Comparison of ENCODE assay signal across 21 cellular contexts in the genomic region with DNA sequence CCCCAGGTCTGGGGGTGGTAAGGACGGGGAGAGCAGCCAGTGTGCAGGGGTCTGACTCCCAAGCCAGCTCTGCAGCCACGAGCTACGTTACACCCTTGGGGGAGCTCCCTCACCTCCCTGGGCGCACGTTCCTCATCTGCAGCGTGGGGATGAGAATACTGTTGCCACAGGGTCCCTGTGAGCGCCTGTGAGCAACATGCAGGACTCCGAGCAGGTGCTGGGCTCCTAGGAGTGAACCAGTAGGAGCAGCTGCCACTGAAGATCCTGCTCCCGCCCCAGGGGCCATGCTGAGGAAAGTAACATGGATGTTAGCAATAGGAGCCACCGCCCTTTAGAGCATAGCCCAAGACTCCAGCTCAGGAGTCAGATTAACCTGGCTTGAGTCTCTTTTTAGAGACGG. TPM values are rescaled to one million over a fixed set of nuclear protein-coding genes. Genes with fewer than 3 reads are reported as not detected.
DNase-seq lines count a peak whose midpoint lies in the region; ATAC-seq and TF ChIP-seq lines count a peak whose summit lies in the region.
"Had no signal": no experiment of that assay in that cellular context is flagged by ENCODE, and none has a peak within 500 bp of the region (broad histone marks: within the 10 kb centered on the region; RNA-seq: fewer than 3 reads in every experiment).

No MANE protein-coding gene starts in this region.

- no peaks in the 10 kb centered on the region for H3K9me3 Mint-ChIP-seq in GM23338
- H3K9me3 Mint-ChIP-seq: CD4-positive, alpha-beta memory T cell; HFFc6 had no signal

- H3K36me3 Mint-ChIP-seq in GM23338 (ENCODE audit: low read depth): no peaks in the 10 kb centered on the region; the same call in 2 of the 3 replicates
- H3K36me3 Mint-ChIP-seq: CD4-positive, alpha-beta memory T cell had no signal

- no peak overlapping the region for H2AK5ac ChIP-seq in neuronal stem cell (ENCODE audit: low read depth, low read length)

- H3K27ac ChIP-seq in GM23338 (ENCODE audit: low read depth) (no peak overlapping the region), SJCRH30 (no peak overlapping the region), neuronal stem cell (replicated peaks; ENCODE audit: low read length) (no peak overlapping the region), upper lobe of right lung (no peak overlapping the region)
- no peak overlapping the region for H3K27ac ChIP-seq in effector memory CD4-positive, alpha-beta T cell (ENCODE audit: insufficient read depth, low read length, poor library complexity, severe bottlenecking)
- H3K27ac ChIP-seq: GM23248 had no signal

- no peaks in the 10 kb centered on the region for H3K9me2 ChIP-seq in GM23338 (ENCODE audit: insufficient read depth)

- H2BK120ac ChIP-seq in neuronal stem cell (ENCODE audit: low read depth, low read length): no peak overlapping the region

- H3K27me3 ChIP-seq in GM23338 (ENCODE audit: insufficient read depth) (no peaks in the 10 kb centered on the region), SJCRH30 (peaks cover 3% of the 10 kb centered on the region; the same call in 1 of the 2 replicates), neuronal stem cell (ENCODE audit: control insufficient read depth in 3 of 3, insufficient read depth in 3 of 3, low read depth in 1 of 3, low read length in 3 of 3) (peaks cover 0 to 34% (median 0%) of the 10 kb centered on the region in 3 experiments), upper lobe of right lung (peaks cover 23% of the 10 kb centered on the region)
- no peaks in the 10 kb centered on the region for H3K27me3 ChIP-seq in effector memory CD4-positive, alpha-beta T cell (replicated peaks; ENCODE audit: control insufficient read depth, insufficient read depth, low read length, poor library complexity, severe bottlenecking)

- no peaks in the 10 kb centered on the region for H3F3A ChIP-seq in GM23338 (replicated peaks; ENCODE audit: low read depth)

- intact Hi-C loops in upper lobe of right lung (cut with DNase I): no loop called here

- H2BK15ac ChIP-seq in neuronal stem cell (ENCODE audit: low read length): no peak overlapping the region

- H3K4me2 ChIP-seq in GM23338 (no peak overlapping the region), neuronal stem cell (ENCODE audit: insufficient read depth, low read length, poor library complexity, severe bottlenecking) (no peak overlapping the region)

- H3K4me1 Mint-ChIP-seq in GM23338: peaks cover 2% of the 10 kb centered on the region; the same call in 1 of the 3 replicates
- H3K4me1 Mint-ChIP-seq: CD4-positive, alpha-beta memory T cell had no signal

- no peaks in the 10 kb centered on the region for H3K36me3 ChIP-seq in GM23338 (ENCODE audit: insufficient read depth)
- H3K36me3 ChIP-seq in SJCRH30: no peaks in the 10 kb centered on the region
- H3K36me3 ChIP-seq in neuronal stem cell (replicated peaks in 1 of 2; ENCODE audit: control insufficient read depth in 2 of 2, insufficient read depth in 2 of 2, low read length in 2 of 2): no peaks in the 10 kb centered on the region
- no peaks in the 10 kb centered on the region for H3K36me3 ChIP-seq in upper lobe of right lung
- H3K36me3 ChIP-seq in effector memory CD4-positive, alpha-beta T cell (ENCODE audit: control insufficient read depth, insufficient read depth, low read length): no peaks in the 10 kb centered on the region
- H3K36me3 ChIP-seq: HAP-1 had no signal

- H4K20me1 ChIP-seq in GM23338 (replicated peaks; ENCODE audit: insufficient read depth): no peaks in the 10 kb centered on the region

- no peak overlapping the region for H3K4ac ChIP-seq in neuronal stem cell (ENCODE audit: low read length)

- H3K4me3 ChIP-seq in GM23338 (no peak overlapping the region), SJCRH30 (no peak overlapping the region), neuronal stem cell (ENCODE audit: low read length in 2 of 2) (no peak overlapping the region), upper lobe of right lung (no peak overlapping the region)
- H3K4me3 ChIP-seq in effector memory CD4-positive, alpha-beta T cell (ENCODE audit: insufficient read depth, low read depth, low read length, poor library complexity, severe bottlenecking): no peak overlapping the region
- H3K4me3 ChIP-seq: GM23248, HAP-1 had no signal

- no peak overlapping the region for H4K8ac ChIP-seq in neuronal stem cell (ENCODE audit: low read depth, low read length)

- H2BK5ac ChIP-seq in neuronal stem cell (ENCODE audit: low read length): no peak overlapping the region

- TF ChIP-seq CTCF in GM23338 (conservative IDR thresholded peaks at IDR 0.05; ENCODE audit: low read depth in 2 of 2): no peak
- TF ChIP-seq CTCF in upper lobe of right lung (IDR thresholded peaks at IDR 0.05): no peak

- no peak overlapping the region for H3K18ac ChIP-seq in neuronal stem cell (ENCODE audit: low read length)

- H3K14ac ChIP-seq in neuronal stem cell (ENCODE audit: low read length): no peak overlapping the region

- H3K27me3 Mint-ChIP-seq in GM23338 (ENCODE audit: insufficient read depth, low read depth, poor library complexity): peaks cover 2% of the 10 kb centered on the region

- no peak overlapping the region for H3K23ac ChIP-seq in neuronal stem cell (ENCODE audit: low read depth, low read length, poor library complexity)

- H2AFZ ChIP-seq in GM23338 (no peak overlapping the region), neuronal stem cell (ENCODE audit: low read length) (peak overlapping the region; percentile 35)
- H2AFZ ChIP-seq: GM23248 had no signal

- no peak overlapping the region for H2BK12ac ChIP-seq in neuronal stem cell (ENCODE audit: low read length)

- ATAC-seq in GM23338 (peak; percentile 30; the same call in 2 of the 3 replicates), upper lobe of right lung (peak; percentile 16), HG03108 (IDR thresholded peaks at IDR 0.05; ENCODE audit: unreplicated experiment) (no peak)

- H3K9ac ChIP-seq in neuronal stem cell (ENCODE audit: low read depth, low read length, poor library complexity): no peak overlapping the region
- H3K9ac ChIP-seq: GM23248 had no signal

- H3K27ac Mint-ChIP-seq in GM23338: no peak overlapping the region
- H3K27ac Mint-ChIP-seq: HFFc6 had no signal

- H4K91ac ChIP-seq in neuronal stem cell (ENCODE audit: low read depth, low read length, poor library complexity): no peak overlapping the region

- H3K4me1 ChIP-seq in GM23338 (ENCODE audit: insufficient read depth) (no peaks in the 10 kb centered on the region), SJCRH30 (no peaks in the 10 kb centered on the region), neuronal stem cell (ENCODE audit: control insufficient read depth in 2 of 2, insufficient read depth in 1 of 2, low read depth in 1 of 2, low read length in 2 of 2) (no peaks in the 10 kb centered on the region), upper lobe of right lung (no peaks in the 10 kb centered on the region)
- H3K4me1 ChIP-seq in effector memory CD4-positive, alpha-beta T cell (ENCODE audit: control insufficient read depth, insufficient read depth, low read length, poor library complexity, severe bottlenecking): no peaks in the 10 kb centered on the region
- H3K4me1 ChIP-seq: HAP-1 had no signal

- no peaks in the 10 kb centered on the region for H3K9me3 ChIP-seq in SJCRH30 (replicated peaks)
- H3K9me3 ChIP-seq in neuronal stem cell (replicated peaks in 1 of 2; ENCODE audit: control insufficient read depth in 2 of 2, insufficient read depth in 1 of 2, low read depth in 1 of 2, low read length in 2 of 2): no peaks in the 10 kb centered on the region
- no peaks in the 10 kb centered on the region for H3K9me3 ChIP-seq in upper lobe of right lung
- H3K9me3 ChIP-seq in effector memory CD4-positive, alpha-beta T cell (ENCODE audit: control insufficient read depth, low read length): no peaks in the 10 kb centered on the region
- H3K9me3 ChIP-seq: HAP-1 had no signal

- no peak overlapping the region for H3K4me3 Mint-ChIP-seq in GM23338
- H3K4me3 Mint-ChIP-seq: CD4-positive, alpha-beta memory T cell; HFFc6 had no signal

- no peaks in the 10 kb centered on the region for H3K79me1 ChIP-seq in neuronal stem cell (ENCODE audit: low read depth, low read length)

- no CpG with 5 or more reads among the region's 11 CpGs for WGBS in neuronal stem cell (ENCODE audit: extremely low coverage in 2 of 2, insufficient read length in 2 of 2, insufficient replicate concordance in 1 of 2), 2 donors

- DNase-seq in GM23338 (ENCODE audit: low spot score) (no peak), SJCRH30 (peak; percentile 50 to 57), neuronal stem cell (ENCODE audit: low spot score) (no peak), upper lobe of right lung (peak; percentile 51)
- no peak for DNase-seq in effector memory CD4-positive, alpha-beta T cell
- DNase-seq: C1 segment of cervical spinal cord; Calu3; CD4-positive, alpha-beta memory T cell; COR-L47; DMS53; DMS79 treated with DMSO at 0.1 percent for 48 hours; GF-D8; GM23248; HFFc6 had no signal

- no peaks in the 10 kb centered on the region for H3K79me2 ChIP-seq in GM23338 (replicated peaks; ENCODE audit: insufficient read depth)

RNA-seq across cellular contexts. Expression of a gene that starts 15.9 kb away (rescaled TPM):
- 0.42 TPM in 1 of 2 replicates, not detected in the other for total RNA-seq in GM23338 (2014; rRNA removed; shearing (Covaris generic))
- 0.28 and 0.42 TPM in 2 replicates for polyA plus RNA-seq in GM23338 (2016; fragmentation: Nextera tagmentation; extraction: Ambion mirVana)
- 0.18 TPM in 1 of 2 replicates, not detected in the other for total RNA-seq in SJCRH30 (2014; rRNA removed; shearing (Covaris generic))
- 0.21 TPM for polyA plus RNA-seq in neuronal stem cell (2013, experiment 1 of 2)
- 0.24 TPM for polyA plus RNA-seq in neuronal stem cell (2013, experiment 2 of 2)
- 0.49 TPM for total RNA-seq in upper lobe of right lung
- total RNA-seq: A673, Calu3, Daoy, G401, GM23248, HFFc6 had no signal
- polyA plus RNA-seq: BJ, GM23248 had no signal

RNA-seq across cellular contexts. Expression of a gene that starts 16.0 kb away (rescaled TPM):
- 46.1 and 47.4 TPM in 2 replicates for total RNA-seq in GM23338 (2014; rRNA removed; shearing (Covaris generic))
- 15.2 and 16.6 TPM in 2 replicates for polyA plus RNA-seq in GM23338 (2016; fragmentation: Nextera tagmentation; extraction: Ambion mirVana)
- 22.1 and 22.5 TPM in 2 replicates for total RNA-seq in SJCRH30 (2014; rRNA removed; shearing (Covaris generic))
- polyA plus RNA-seq in neuronal stem cell (2013, experiment 1 of 2): 43.5 TPM
- polyA plus RNA-seq in neuronal stem cell (2013, experiment 2 of 2): 44.6 TPM
- total RNA-seq in upper lobe of right lung: 31.0 TPM

RNA-seq across cellular contexts. Expression of a gene that starts 25.8 kb away (rescaled TPM):
- 51.9 and 57.4 TPM in 2 replicates for total RNA-seq in GM23338 (2014; rRNA removed; shearing (Covaris generic))
- polyA plus RNA-seq in GM23338 (2016; fragmentation: Nextera tagmentation; extraction: Ambion mirVana): 37.2 and 39.1 TPM in 2 replicates
- 13.8 and 17.1 TPM in 2 replicates for total RNA-seq in SJCRH30 (2014; rRNA removed; shearing (Covaris generic))
- polyA plus RNA-seq in neuronal stem cell (2013, experiment 1 of 2): 44.6 TPM
- polyA plus RNA-seq in neuronal stem cell (2013, experiment 2 of 2): 41.1 TPM
- total RNA-seq in upper lobe of right lung: 80.2 TPM

RNA-seq across cellular contexts. Expression of a gene that starts 29.9 kb away (rescaled TPM):
- 1.5 and 4.5 TPM in 2 replicates for total RNA-seq in GM23338 (2014; rRNA removed; shearing (Covaris generic))
- 1.1 and 1.6 TPM in 2 replicates for polyA plus RNA-seq in GM23338 (2016; fragmentation: Nextera tagmentation; extraction: Ambion mirVana)
- 0.22 and 0.71 TPM in 2 replicates for total RNA-seq in SJCRH30 (2014; rRNA removed; shearing (Covaris generic))
- not detected for polyA plus RNA-seq in neuronal stem cell (2013, experiment 1 of 2)
- not detected for polyA plus RNA-seq in neuronal stem cell (2013, experiment 2 of 2)
- 0.52 TPM for total RNA-seq in upper lobe of right lung
- total RNA-seq: A172; A673; Calu3; CD4-positive, alpha-beta memory T cell; Daoy; G401; GM23248; HFFc6 had no signal
- polyA plus RNA-seq: BJ; CD4-positive, alpha-beta memory T cell; GM23248 had no signal

RNA-seq across cellular contexts. Expression of a gene that starts 44.3 kb away (rescaled TPM):
- 44.3 and 49.3 TPM in 2 replicates for total RNA-seq in GM23338 (2014; rRNA removed; shearing (Covaris generic))
- polyA plus RNA-seq in GM23338 (2016; fragmentation: Nextera tagmentation; extraction: Ambion mirVana): 18.1 and 20.7 TPM in 2 replicates
- total RNA-seq in SJCRH30 (2014; rRNA removed; shearing (Covaris generic)): 38.2 and 39.2 TPM in 2 replicates
- polyA plus RNA-seq in neuronal stem cell (2013, experiment 1 of 2): 59.6 TPM
- polyA plus RNA-seq in neuronal stem cell (2013, experiment 2 of 2): 60.5 TPM
- total RNA-seq in upper lobe of right lung: 97.5 TPM

Comparison
In these comparisons a context has a peak if more than half of its experiments do, and no peak if none do; other contexts are left out.
1. DNase-seq: peak in SJCRH30 (2 of 2) and upper lobe of right lung (single experiment); none in GM23338 (single experiment), neuronal stem cell (single experiment) and effector memory CD4-positive, alpha-beta T cell (0 of 3).